Comparison of ENCODE assay signal across 1 cellular context in the genomic region with DNA sequence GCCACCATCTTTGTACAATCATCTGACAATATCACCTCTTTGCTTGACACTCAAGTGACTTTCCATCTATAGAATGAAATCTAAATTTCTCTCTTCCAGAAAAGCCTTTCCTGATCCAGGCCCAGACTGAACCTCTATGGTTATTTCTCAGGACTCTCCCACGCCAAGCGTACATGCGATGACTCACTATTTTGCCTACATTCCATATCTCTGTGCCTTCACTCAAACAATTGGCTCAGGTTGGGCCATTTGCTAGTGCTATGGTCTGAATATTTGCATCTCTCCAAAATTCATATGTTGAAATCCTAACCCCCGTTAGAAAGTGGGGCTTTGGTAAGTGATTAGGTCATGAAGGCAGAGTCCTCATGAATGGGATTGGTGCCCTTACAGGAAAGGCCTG.
A peak's percentile ranks its signal among the peaks of the same experiment; 100 is the strongest.
TF ChIP-seq lines count a peak whose summit lies in the region.

No MANE protein-coding gene starts in this region.

TF ChIP-seq in endothelial cell of umbilical vein, 7 proteins besides CTCF, POLR2A, EP300 and RAD21:
- TF ChIP-seq EZH2 (IDR thresholded peaks at IDR 0.05; ENCODE audit: borderline replicate concordance, low read depth, low read length, severe bottlenecking) (no peak), FOS (IDR thresholded peaks at IDR 0.05; ENCODE audit: borderline replicate concordance, insufficient read depth, low read length) (peak; percentile 18), JUN (IDR thresholded peaks at IDR 0.05; ENCODE audit: borderline replicate concordance, insufficient read depth, insufficient read length, low read depth) (peak; percentile 11), POLR2AphosphoS5 (IDR thresholded peaks at IDR 0.05; ENCODE audit: insufficient read depth, low read depth, low read length) (no peak)
